In the genomic region with DNA sequence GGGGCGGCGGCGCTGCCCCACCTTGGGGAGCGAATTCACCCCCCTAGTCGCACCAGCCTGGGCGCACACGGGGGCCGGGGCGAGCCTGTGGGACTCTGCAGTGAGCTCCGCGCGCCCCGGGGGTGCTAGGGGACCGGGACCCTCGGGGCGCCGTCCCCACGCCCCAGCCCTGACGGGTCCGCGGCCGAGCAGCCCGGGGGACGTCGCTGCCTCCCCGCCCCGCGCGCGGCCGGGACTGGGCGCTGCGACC, we compare ENCODE assay signal across 8 cellular contexts. TPM values are rescaled to one million over a fixed set of nuclear protein-coding genes. Genes with fewer than 3 reads are reported as not detected.
DNase-seq lines count a peak whose midpoint lies in the region; ATAC-seq and TF ChIP-seq lines count a peak whose summit lies in the region.

No MANE protein-coding gene starts in this region.

- peaks cover 31% of the 10 kb centered on the region for H3K27me3 Mint-ChIP-seq in Calu3 (ENCODE audit: unreplicated experiment)
- H3K27me3 Mint-ChIP-seq in neural progenitor cell (ENCODE audit: insufficient read depth, low read depth), result peaks cover 16% of the 10 kb centered on the region

- no peak for ATAC-seq in HG03520 (IDR thresholded peaks at IDR 0.05; ENCODE audit: unreplicated experiment)

- DNase-seq in Calu3 (no peak), dorsolateral prefrontal cortex (no peak), neural progenitor cell (ENCODE audit: low spot score) (no peak), iPS-NIHi7 (ENCODE audit: extremely low spot score) (no peak), GM19240 (ENCODE audit: insufficient read length, low spot score) (no peak), SIG-M5 (lab: John Stamatoyannopoulos, UW) (no peak)

- no peak overlapping the region for H3K9ac ChIP-seq in neural progenitor cell

- H3F3A ChIP-seq in neural progenitor cell (ENCODE audit: low read depth), result peaks cover 9% of the 10 kb centered on the region

- H3K27ac Mint-ChIP-seq in Calu3 (ENCODE audit: unreplicated experiment) (no peak overlapping the region), neural progenitor cell (no peak overlapping the region)

- H3K27me3 ChIP-seq in dorsolateral prefrontal cortex (no peaks in the 10 kb centered on the region), neural progenitor cell (peaks cover 59% of the 10 kb centered on the region)

- TF ChIP-seq CTCF in Calu3 (IDR thresholded peaks at IDR 0.05; ENCODE audit: unreplicated experiment) (no peak), dorsolateral prefrontal cortex (IDR thresholded peaks at IDR 0.05 in 54 of 56, conservative IDR thresholded peaks at IDR 0.05 in 2 of 56; ENCODE audit: low read depth in 1 of 56, partially characterized antibody in 56 of 56) (no peak), neural progenitor cell (IDR thresholded peaks at IDR 0.05) (no peak)

- CTCF ChIA-PET in Calu3 (lab: Charles Lee), result no interaction called here

- H3K4me1 Mint-ChIP-seq in Calu3 (ENCODE audit: low read depth, unreplicated experiment), result no peaks in the 10 kb centered on the region
- peaks cover 5% of the 10 kb centered on the region for H3K4me1 Mint-ChIP-seq in neural progenitor cell

- H3K36me3 Mint-ChIP-seq in Calu3 (ENCODE audit: insufficient read depth, unreplicated experiment) (peaks cover 15% of the 10 kb centered on the region), neural progenitor cell (no peaks in the 10 kb centered on the region)

- H3K4me2 ChIP-seq in neural progenitor cell, result peak overlapping the region; percentile 86

- no peaks in the 10 kb centered on the region for H3K36me3 ChIP-seq in KOPT-K1 (ENCODE audit: insufficient read depth, low read length)
- H3K36me3 ChIP-seq in neural progenitor cell, result no peaks in the 10 kb centered on the region

- H3K79me2 ChIP-seq in neural progenitor cell (ENCODE audit: low read depth), result no peaks in the 10 kb centered on the region

- H3K9me3 ChIP-seq in KOPT-K1 (ENCODE audit: insufficient read depth, low read length, poor library complexity, severe bottlenecking) (no peaks in the 10 kb centered on the region), neural progenitor cell (ENCODE audit: low read depth) (no peaks in the 10 kb centered on the region)

- peak overlapping the region; percentile 85 for H2AFZ ChIP-seq in neural progenitor cell (replicated peaks)

- peak overlapping the region; percentile 64 for H3K27ac ChIP-seq in KOPT-K1 (ENCODE audit: low read depth, low read length, poor library complexity, severe bottlenecking)
- H3K27ac ChIP-seq in dorsolateral prefrontal cortex, result peak overlapping the region in 57 of 59 donors; percentile 3 to 98 (median 90)
- H3K27ac ChIP-seq in neural progenitor cell, result no peak overlapping the region

- H3K4me3 Mint-ChIP-seq in Calu3 (ENCODE audit: low read depth, unreplicated experiment) (peak overlapping the region; percentile 75), neural progenitor cell (peak overlapping the region; percentile 90)

- BruUV-seq in Calu3 (replicated peaks; lab: Mats Ljungman, UMichigan), result no TSS peak

- intact Hi-C loops in Calu3 (cut with micrococcal nuclease; ENCODE audit: unreplicated experiment), result no loop called here
- intact Hi-C loops in dorsolateral prefrontal cortex (cut with DNase I), result no loop called here

- peaks cover 3% of the 10 kb centered on the region for H4K20me1 ChIP-seq in neural progenitor cell (ENCODE audit: low read depth)

- H3K9me3 Mint-ChIP-seq in Calu3 (ENCODE audit: low read depth, unreplicated experiment), result no peaks in the 10 kb centered on the region
- H3K9me3 Mint-ChIP-seq in neural progenitor cell, result no peaks in the 10 kb centered on the region

- peaks cover 5% of the 10 kb centered on the region for H3K4me1 ChIP-seq in neural progenitor cell

- H3K4me3 ChIP-seq in dorsolateral prefrontal cortex (peak overlapping the region; percentile 47 to 96 (median 81)), neural progenitor cell (peak overlapping the region; percentile 64)

RNA-seq across cellular contexts. Expression of a gene that starts 0.5 kb away (rescaled TPM):
- 25.4 and 25.7 TPM in 2 replicates for total RNA-seq in Calu3 (2022)
- total RNA-seq in dorsolateral prefrontal cortex, result 10 to 100 TPM; 37.2 to 79.7 (median 53.2) TPM
- total RNA-seq in neural progenitor cell (ENCODE audit: low replicate concordance), result 6.5 and 6.9 TPM in 2 replicates

RNA-seq across cellular contexts. Expression of a gene that starts 54.4 kb away (rescaled TPM):
- total RNA-seq in Calu3 (2022) (0.24 and 0.42 TPM in 2 replicates), dorsolateral prefrontal cortex (1 to 10 TPM in 2 of 120 experiments, under 1 TPM in 64, not detected in 54; 0.10 to 3.1 (median 0.29) TPM), neural progenitor cell (ENCODE audit: low replicate concordance) (0.12 and 0.15 TPM in 2 replicates)
